Comparison of ENCODE assay signal across 8 cellular contexts in the genomic region with DNA sequence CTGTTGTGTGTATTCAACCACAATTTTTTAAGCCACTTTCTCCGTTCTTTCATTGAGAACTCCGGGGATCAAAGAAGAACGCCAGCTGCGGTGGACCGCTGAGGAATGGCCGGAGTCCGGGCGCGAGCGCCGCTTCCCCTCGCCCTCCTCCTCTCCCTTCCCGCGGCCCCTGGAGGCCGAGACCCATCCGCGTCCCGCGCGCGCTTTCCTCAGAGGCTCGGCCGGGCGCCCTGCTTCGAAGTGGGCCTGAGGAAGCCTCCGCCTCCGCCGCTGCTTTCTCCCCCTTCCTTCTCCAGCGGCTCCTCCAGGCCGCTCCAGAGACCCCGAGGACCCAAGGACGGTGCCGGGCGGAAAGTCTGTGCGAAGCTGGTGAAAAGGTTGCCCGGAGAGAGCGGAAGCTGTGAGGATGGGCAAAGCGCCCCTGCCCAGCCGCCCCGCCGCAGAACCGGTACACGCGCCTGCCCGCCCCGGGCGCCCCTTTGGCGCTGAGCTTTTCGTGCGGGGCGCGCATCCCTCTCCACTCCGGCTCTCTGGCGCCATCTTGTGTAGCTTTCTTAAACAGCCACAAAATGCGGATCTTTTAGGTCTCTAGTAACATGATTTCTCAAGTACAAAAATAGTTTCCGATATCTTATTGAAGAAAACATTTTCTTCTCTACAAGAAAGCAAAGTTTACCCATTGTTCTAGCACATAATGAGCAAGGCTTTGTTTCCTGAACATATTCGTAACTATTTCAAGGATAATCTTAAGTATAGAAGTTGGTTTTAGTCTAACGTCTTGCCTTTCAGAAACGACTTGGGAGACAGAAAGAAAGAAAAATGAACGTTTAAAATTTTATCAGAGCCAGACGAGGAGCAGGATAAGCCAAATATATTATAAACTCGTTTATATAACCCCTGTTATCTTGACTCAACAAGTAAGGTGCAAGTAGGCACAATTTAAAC. TPM values are rescaled to one million over a fixed set of nuclear protein-coding genes. Genes with fewer than 3 reads are reported as not detected.
A peak's percentile ranks its signal among the peaks of the same experiment; 100 is the strongest.
DNase-seq lines count a peak whose midpoint lies in the region; ATAC-seq and TF ChIP-seq lines count a peak whose summit lies in the region.

No MANE protein-coding gene starts in this region.

- peak overlapping the region; percentile 88 for H3K4me2 ChIP-seq in fibroblast of lung (ENCODE audit: extremely low read depth, insufficient read depth, low read length)

- peak; percentile 88 for TF ChIP-seq CTCF in CD8-positive, alpha-beta T cell (IDR thresholded peaks at IDR 0.05)
- TF ChIP-seq CTCF in GM20000 (IDR thresholded peaks at IDR 0.05; ENCODE audit: extremely low read depth, missing control alignments) (peak; percentile 57), fibroblast of lung (conservative IDR thresholded peaks at IDR 0.05 in 1 of 2, IDR thresholded peaks at IDR 0.05 in 1 of 2; ENCODE audit: low read depth in 1 of 2, low read length in 2 of 2) (peak; percentile 80 to 83)

- no peaks in the 10 kb centered on the region for H3K36me3 ChIP-seq in CD8-positive, alpha-beta T cell (ENCODE audit: insufficient read depth, low read length)
- no peaks in the 10 kb centered on the region for H3K36me3 ChIP-seq in fibroblast of lung (ENCODE audit: control insufficient read depth, insufficient read depth, low read length)
- H3K36me3 ChIP-seq in naive thymus-derived CD4-positive, alpha-beta T cell (ENCODE audit: control insufficient read depth in 2 of 3, insufficient read depth in 3 of 3, low read length in 3 of 3) = no peaks in the 10 kb centered on the region

- peak overlapping the region; percentile 87 for H2AFZ ChIP-seq in fibroblast of lung (ENCODE audit: low read length)

- no peaks in the 10 kb centered on the region for H3K9me3 Mint-ChIP-seq in CD8-positive, alpha-beta T cell
- H3K9me3 Mint-ChIP-seq in activated T-cell treated with anti-CD3 and anti-CD28 coated beads, Interleukin-2, amount 50 U/mL, for 72 hours = no peaks in the 10 kb centered on the region
- H3K9me3 Mint-ChIP-seq in naive thymus-derived CD4-positive, alpha-beta T cell = peaks cover 0 to 3% (median 0%) of the 10 kb centered on the region in 11 donors
- no peaks in the 10 kb centered on the region for H3K9me3 Mint-ChIP-seq in stimulated activated effector memory CD8-positive, alpha-beta T cell treated with anti-CD3 and anti-CD28 coated beads, Interleukin-12 subunit alpha, Interleukin-12 subunit beta, amount 100 ng/mL, for 72 hours

- CTCF ChIA-PET in CD8-positive, alpha-beta T cell (lab: Charles Lee) = interaction anchor here (0.6 to 3.0 kb wide), 16 partner anchors 9 to 865 kb away, joined by 3 to 20 read pairs (median 4); no protein-coding TSS in a partner anchor
- CTCF ChIA-PET in naive thymus-derived CD4-positive, alpha-beta T cell (lab: Charles Lee) = interaction anchor here (0.6 to 2.1 kb wide), 5 partner anchors 33 to 465 kb away, joined by 3 to 19 read pairs (median 4); no protein-coding TSS in a partner anchor

- peak; percentile 58 to 83 (median 70) for DNase-seq in CD8-positive, alpha-beta T cell
- DNase-seq in GM20000 (ENCODE audit: low spot score) (peak; percentile 87), HuH-7.5 (ENCODE audit: low spot score) (peak; percentile 85), fibroblast of lung (ENCODE audit: low read depth in 2 of 2) (peak; percentile 76 to 83)
- DNase-seq in activated T-cell treated with anti-CD3 and anti-CD28 coated beads, Interleukin-2, amount 50 U/mL, for 72 hours = peak; percentile 78 to 84
- DNase-seq in naive thymus-derived CD4-positive, alpha-beta T cell = peak; percentile 49 to 80 (median 75)
- DNase-seq in stimulated activated effector memory CD8-positive, alpha-beta T cell treated with anti-CD3 and anti-CD28 coated beads, Interleukin-12 subunit alpha, Interleukin-12 subunit beta, amount 100 ng/mL, for 72 hours (ENCODE audit: low spot score in 2 of 2) = peak; percentile 75 to 91

- intact Hi-C loops in CD8-positive, alpha-beta T cell (cut with DNase I, micrococcal nuclease) = loop anchor here in 1 of 2 experiments (1.0 to 5.0 kb wide), 5 partner anchors 193 to 1412 kb away; no protein-coding TSS in a partner anchor
- intact Hi-C loops in naive thymus-derived CD4-positive, alpha-beta T cell (cut with micrococcal nuclease) = loop anchor here (1.0 to 10.0 kb wide), 6 partner anchors 102 to 617 kb away; a partner anchor contains a TSS

- peak overlapping the region; percentile 62 for H3K9ac ChIP-seq in fibroblast of lung (ENCODE audit: insufficient read depth, low read length)

- no peak overlapping the region for H3K27ac ChIP-seq in CD8-positive, alpha-beta T cell (ENCODE audit: low read depth, low read length)
- H3K27ac ChIP-seq in fibroblast of lung (ENCODE audit: insufficient read depth, low read length) = peak overlapping the region; percentile 28
- H3K27ac ChIP-seq in naive thymus-derived CD4-positive, alpha-beta T cell (ENCODE audit: low read depth, low read length) = no peak overlapping the region

- ATAC-seq in CD8-positive, alpha-beta T cell = peak; percentile 93
- peak; percentile 93 to 96 for ATAC-seq in activated T-cell treated with anti-CD3 and anti-CD28 coated beads, Interleukin-2, amount 50 U/mL, for 72 hours (replicated peaks in 1 of 2)
- ATAC-seq in naive thymus-derived CD4-positive, alpha-beta T cell = peak; percentile 95
- peak; percentile 80 for ATAC-seq in stimulated activated effector memory CD8-positive, alpha-beta T cell treated with anti-CD3 and anti-CD28 coated beads, Interleukin-12 subunit alpha, Interleukin-12 subunit beta, amount 100 ng/mL, for 72 hours

- peaks cover 23% of the 10 kb centered on the region for H3K27me3 Mint-ChIP-seq in CD8-positive, alpha-beta T cell (ENCODE audit: low read depth)
- peaks cover 24% of the 10 kb centered on the region for H3K27me3 Mint-ChIP-seq in activated T-cell treated with anti-CD3 and anti-CD28 coated beads, Interleukin-2, amount 50 U/mL, for 72 hours (ENCODE audit: low read depth)
- peaks cover 4 to 37% (median 12%) of the 10 kb centered on the region in 5 donors for H3K27me3 Mint-ChIP-seq in naive thymus-derived CD4-positive, alpha-beta T cell

- H3K4me3 Mint-ChIP-seq in CD8-positive, alpha-beta T cell = peak overlapping the region; percentile 79
- peak overlapping the region; percentile 82 to 93 for H3K4me3 Mint-ChIP-seq in activated T-cell treated with anti-CD3 and anti-CD28 coated beads, Interleukin-2, amount 50 U/mL, for 72 hours
- H3K4me3 Mint-ChIP-seq in naive thymus-derived CD4-positive, alpha-beta T cell = peak overlapping the region; percentile 69 to 87 (median 81)
- peak overlapping the region; percentile 69 for H3K4me3 Mint-ChIP-seq in stimulated activated effector memory CD8-positive, alpha-beta T cell treated with anti-CD3 and anti-CD28 coated beads, Interleukin-12 subunit alpha, Interleukin-12 subunit beta, amount 100 ng/mL, for 72 hours

- no peak overlapping the region for H3K27ac Mint-ChIP-seq in CD8-positive, alpha-beta T cell
- H3K27ac Mint-ChIP-seq in activated T-cell treated with anti-CD3 and anti-CD28 coated beads, Interleukin-2, amount 50 U/mL, for 72 hours = no peak overlapping the region
- H3K27ac Mint-ChIP-seq in naive thymus-derived CD4-positive, alpha-beta T cell = peak overlapping the region in 1 of 9 donors; percentile 3
- peak overlapping the region; percentile 12 for H3K27ac Mint-ChIP-seq in stimulated activated effector memory CD8-positive, alpha-beta T cell treated with anti-CD3 and anti-CD28 coated beads, Interleukin-12 subunit alpha, Interleukin-12 subunit beta, amount 100 ng/mL, for 72 hours

- H3K27me3 ChIP-seq in CD8-positive, alpha-beta T cell (ENCODE audit: insufficient read depth, low read length) = no peaks in the 10 kb centered on the region
- no peaks in the 10 kb centered on the region for H3K27me3 ChIP-seq in fibroblast of lung (ENCODE audit: control insufficient read depth, insufficient read depth, low read length)
- no peaks in the 10 kb centered on the region for H3K27me3 ChIP-seq in naive thymus-derived CD4-positive, alpha-beta T cell (ENCODE audit: control insufficient read depth in 2 of 2, insufficient read depth in 2 of 2, low read length in 2 of 2)

- peaks cover 9% of the 10 kb centered on the region for H3K4me1 ChIP-seq in CD8-positive, alpha-beta T cell (ENCODE audit: insufficient read depth, low read length)
- no peaks in the 10 kb centered on the region for H3K4me1 ChIP-seq in fibroblast of lung (ENCODE audit: control insufficient read depth, extremely low read depth, insufficient read depth, low read length)
- peaks cover 4 to 6% of the 10 kb centered on the region in 2 donors for H3K4me1 ChIP-seq in naive thymus-derived CD4-positive, alpha-beta T cell (ENCODE audit: control insufficient read depth in 2 of 2, insufficient read depth in 2 of 2, low read length in 2 of 2)

- peak overlapping the region; percentile 60 for H3K4me3 ChIP-seq in CD8-positive, alpha-beta T cell (ENCODE audit: low read depth, low read length)
- peak overlapping the region; percentile 51 to 72 (median 64) for H3K4me3 ChIP-seq in fibroblast of lung (replicated peaks in 1 of 4; ENCODE audit: control extremely low read depth in 1 of 4, insufficient read depth in 1 of 4, low read depth in 3 of 4, low read length in 4 of 4)
- peak overlapping the region; percentile 47 for H3K4me3 ChIP-seq in naive thymus-derived CD4-positive, alpha-beta T cell (ENCODE audit: low read length)

- POLR2A ChIA-PET in CD8-positive, alpha-beta T cell (lab: Charles Lee) = interaction anchor here (0.8 kb wide), 1 partner anchor 193 kb away, joined by 4 read pairs; no protein-coding TSS in a partner anchor
- POLR2A ChIA-PET in naive thymus-derived CD4-positive, alpha-beta T cell (lab: Charles Lee) = interaction anchor here (0.8 kb wide), 1 partner anchor 190 kb away, joined by 3 read pairs; no protein-coding TSS in a partner anchor

- no peaks in the 10 kb centered on the region for H3K36me3 Mint-ChIP-seq in CD8-positive, alpha-beta T cell
- H3K36me3 Mint-ChIP-seq in activated T-cell treated with anti-CD3 and anti-CD28 coated beads, Interleukin-2, amount 50 U/mL, for 72 hours (ENCODE audit: insufficient read depth in 2 of 2) = no peaks in the 10 kb centered on the region
- H3K36me3 Mint-ChIP-seq in naive thymus-derived CD4-positive, alpha-beta T cell = peaks cover 0 to 3% (median 0%) of the 10 kb centered on the region in 5 donors
- no peaks in the 10 kb centered on the region for H3K36me3 Mint-ChIP-seq in stimulated activated effector memory CD8-positive, alpha-beta T cell treated with anti-CD3 and anti-CD28 coated beads, Interleukin-12 subunit alpha, Interleukin-12 subunit beta, amount 100 ng/mL, for 72 hours

- H3K79me2 ChIP-seq in fibroblast of lung (ENCODE audit: control insufficient read depth, insufficient read depth, low read length) = no peaks in the 10 kb centered on the region

- H4K20me1 ChIP-seq in fibroblast of lung (ENCODE audit: control insufficient read depth, extremely low read depth, insufficient read depth, low read length) = no peaks in the 10 kb centered on the region

- H3K4me1 Mint-ChIP-seq in CD8-positive, alpha-beta T cell (ENCODE audit: low read depth) = peaks cover 9% of the 10 kb centered on the region
- H3K4me1 Mint-ChIP-seq in activated T-cell treated with anti-CD3 and anti-CD28 coated beads, Interleukin-2, amount 50 U/mL, for 72 hours (ENCODE audit: low read depth) = peaks cover 9% of the 10 kb centered on the region
- peaks cover 5 to 11% (median 8%) of the 10 kb centered on the region in 7 donors for H3K4me1 Mint-ChIP-seq in naive thymus-derived CD4-positive, alpha-beta T cell
- peaks cover 12% of the 10 kb centered on the region for H3K4me1 Mint-ChIP-seq in stimulated activated effector memory CD8-positive, alpha-beta T cell treated with anti-CD3 and anti-CD28 coated beads, Interleukin-12 subunit alpha, Interleukin-12 subunit beta, amount 100 ng/mL, for 72 hours

- no peaks in the 10 kb centered on the region for H3K9me3 ChIP-seq in CD8-positive, alpha-beta T cell (ENCODE audit: low read length)
- no peaks in the 10 kb centered on the region for H3K9me3 ChIP-seq in fibroblast of lung (ENCODE audit: control insufficient read depth, insufficient read depth, low read depth, low read length)
- H3K9me3 ChIP-seq in naive thymus-derived CD4-positive, alpha-beta T cell (ENCODE audit: control insufficient read depth in 2 of 3, low read length in 3 of 3) = no peaks in the 10 kb centered on the region

RNA-seq across cellular contexts. Expression of a gene that starts 59.2 kb away (rescaled TPM):
- total RNA-seq in CD8-positive, alpha-beta T cell = 1 to 10 TPM; 1.4 to 1.8 TPM
- polyA plus RNA-seq in PFSK-1 (2012; ENCODE audit: insufficient read length, low read depth) = 2.4 TPM
- total RNA-seq in activated T-cell treated with anti-CD3 and anti-CD28 coated beads, Interleukin-2, amount 50 U/mL, for 72 hours = 1 to 10 TPM; 5.0 to 9.9 TPM
- 1.0 and 2.8 TPM in 2 replicates for total RNA-seq in fibroblast of lung
- polyA plus RNA-seq in fibroblast of lung = 0.87 and 1.4 TPM in 2 replicates
- 0.95 and 1.5 TPM in 2 replicates for polyA plus RNA-seq in fibroblast of lung (2012)
- 12.0 and 13.0 TPM in 2 replicates for polyA minus RNA-seq in fibroblast of lung (ENCODE audit: low replicate concordance)
- total RNA-seq in naive thymus-derived CD4-positive, alpha-beta T cell = 10 to 100 TPM in 2 of 5 experiments, 1 to 10 TPM in 3; 5.2 to 15.9 (median 6.7) TPM
- polyA plus RNA-seq in naive thymus-derived CD4-positive, alpha-beta T cell = 1 to 10 TPM; 3.5 to 7.1 TPM
